ENCODE assay signal across 9 cellular contexts in genomic region chr10:49115015-49115795, GRCh38. TPM values are rescaled to one million over a fixed set of nuclear protein-coding genes. Genes with fewer than 3 reads are reported as not detected.
DNase-seq lines count a peak whose midpoint lies in the region; ATAC-seq and TF ChIP-seq lines count a peak whose summit lies in the region.
"Had no signal": no experiment of that assay in that cellular context is flagged by ENCODE, and none has a peak within 500 bp of the region (broad histone marks: within the 10 kb centered on the region; RNA-seq: fewer than 3 reads in every experiment).

A gene with protein sequence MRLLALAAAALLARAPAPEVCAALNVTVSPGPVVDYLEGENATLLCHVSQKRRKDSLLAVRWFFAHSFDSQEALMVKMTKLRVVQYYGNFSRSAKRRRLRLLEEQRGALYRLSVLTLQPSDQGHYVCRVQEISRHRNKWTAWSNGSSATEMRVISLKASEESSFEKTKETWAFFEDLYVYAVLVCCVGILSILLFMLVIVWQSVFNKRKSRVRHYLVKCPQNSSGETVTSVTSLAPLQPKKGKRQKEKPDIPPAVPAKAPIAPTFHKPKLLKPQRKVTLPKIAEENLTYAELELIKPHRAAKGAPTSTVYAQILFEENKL (minus strand): TSS chr10:49115522. CDS start chr10:49115485, 37 bp downstream.

- no peak for ATAC-seq in RWPE2 (ENCODE audit: low read depth)
- peak; percentile 46 for ATAC-seq in esophagus mucosa
- peak; percentile 66 for ATAC-seq in upper lobe of right lung
- no peak for ATAC-seq in left colon

- H3K27me3 ChIP-seq in RWPE2 (ENCODE audit: insufficient read depth, poor library complexity, severe bottlenecking) (peaks cover 34% of the 10 kb centered on the region), upper lobe of right lung (no peaks in the 10 kb centered on the region)

- H3K27ac ChIP-seq in RWPE2 (ENCODE audit: poor library complexity, severe bottlenecking) (no peak within 1 kb of the TSS), upper lobe of right lung (peak within 1 kb of the TSS; percentile 74)

- H3K4me1 ChIP-seq in RWPE2 (ENCODE audit: insufficient read depth, poor library complexity, severe bottlenecking) = no peaks in the 10 kb centered on the region
- peaks cover 11% of the 10 kb centered on the region for H3K4me1 ChIP-seq in upper lobe of right lung

- no peaks in the 10 kb centered on the region for H3K9me3 ChIP-seq in RWPE2 (ENCODE audit: severe bottlenecking)
- H3K9me3 ChIP-seq in upper lobe of right lung = no peaks in the 10 kb centered on the region

- TF ChIP-seq CTCF in RWPE2 (IDR thresholded peaks at IDR 0.05; ENCODE audit: poor library complexity, severe bottlenecking) (no peak), upper lobe of right lung (IDR thresholded peaks at IDR 0.05) (no peak)

- H3K4me3 ChIP-seq in GM08714 (ENCODE audit: low read length) (peak within 1 kb of the TSS; percentile 8; the same call in 1 of the 2 replicates), RWPE2 (ENCODE audit: severe bottlenecking) (peak within 1 kb of the TSS; percentile 15), upper lobe of right lung (peak within 1 kb of the TSS; percentile 62)

- no peak for DNase-seq in RWPE2 (ENCODE audit: low spot score)
- peak; percentile 63 for DNase-seq in midbrain (lab: John Stamatoyannopoulos, UW)
- DNase-seq in upper lobe of right lung = peak; percentile 74
- DNase-seq in LoVo (ENCODE audit: low spot score) = no peak
- no peak for DNase-seq in left colon
- DNase-seq in NCI-H187 (lab: John Stamatoyannopoulos, UW) = no peak

- H3K36me3 ChIP-seq in RWPE2 (ENCODE audit: low read depth) (no peaks in the 10 kb centered on the region), upper lobe of right lung (no peaks in the 10 kb centered on the region)

- intact Hi-C loops in upper lobe of right lung (cut with DNase I) = no loop called here
- intact Hi-C loops in left colon (cut with DNase I, micrococcal nuclease) = no loop called here

RNA-seq across cellular contexts. Expression of the gene that starts here (rescaled TPM):
- total RNA-seq in esophagus mucosa (0.68 TPM), upper lobe of right lung (19.5 TPM), left colon (1 to 10 TPM; 1.4 to 3.5 TPM)
- total RNA-seq: NCI-H460 had no signal

Comparison
In these comparisons a context has a peak if more than half of its experiments do, and no peak if none do; other contexts are left out.
1. Peak in ATAC-seq in esophagus mucosa; RNA of the gene not detected or under 1 TPM.
2. H3K4me3 ChIP-seq: peak in every context shown above with its lines; median percentile 62 in upper lobe of right lung; 15 in RWPE2; 8 in GM08714.
3. DNase-seq: peak in midbrain (single experiment) and upper lobe of right lung (single experiment); none in RWPE2 (single experiment), LoVo (single experiment), left colon (0 of 2) and NCI-H187 (0 of 2).